1 cellular context compared by ENCODE assay signal in genomic region chr4:158788608-158789007, GRCh38.
TF ChIP-seq lines count a peak whose summit lies in the region.

No MANE protein-coding gene starts in this region.

TF ChIP-seq in K562, 482 proteins besides CTCF, POLR2A, EP300 and RAD21 (continued from another document):
- TF ChIP-seq MITF (IDR thresholded peaks at IDR 0.05): no peak
- TF ChIP-seq E2F5 (CRISPR knock-in tag; IDR thresholded peaks at IDR 0.05): no peak
- TF ChIP-seq E4F1 (CRISPR knock-in tag; IDR thresholded peaks at IDR 0.05; ENCODE audit: borderline replicate concordance): no peak
- no peak for TF ChIP-seq E2F1 (CRISPR knock-in tag; IDR thresholded peaks at IDR 0.05)
- TF ChIP-seq HDAC3 (IDR thresholded peaks at IDR 0.05; ENCODE audit: borderline replicate concordance, partially characterized antibody): no peak
- TF ChIP-seq SFPQ (IDR thresholded peaks at IDR 0.05; ENCODE audit: low read depth, low read length): no peak
- no peak for TF ChIP-seq BRD9 (IDR thresholded peaks at IDR 0.05; ENCODE audit: low read depth, partially characterized antibody)
- TF ChIP-seq IRF2 (CRISPR knock-in tag; IDR thresholded peaks at IDR 0.05): no peak
- no peak for TF ChIP-seq NRF1 (conservative IDR thresholded peaks at IDR 0.05 in 1 of 2, IDR thresholded peaks at IDR 0.05 in 1 of 2)
